In the genomic region with DNA sequence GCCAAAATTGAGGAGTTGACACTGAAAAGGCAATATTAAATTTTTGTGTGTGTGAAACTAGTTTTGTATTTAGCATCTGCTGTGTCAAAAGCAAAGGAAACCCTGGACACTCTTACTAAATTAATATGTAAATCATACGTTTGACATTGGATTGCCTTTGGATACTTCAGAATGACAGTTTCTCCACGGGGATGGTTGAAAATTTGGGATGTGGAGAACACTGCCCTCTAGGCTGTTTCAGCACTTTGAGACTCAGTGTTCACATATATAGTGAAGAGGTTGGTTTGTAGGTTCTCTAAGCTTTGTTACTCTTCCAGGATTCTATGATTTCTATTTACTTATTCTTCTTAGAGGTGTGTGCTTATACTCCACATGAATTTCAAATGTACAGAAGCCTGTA, we compare ENCODE assay signal across 10 cellular contexts. TPM values are rescaled to one million over a fixed set of nuclear protein-coding genes. Genes with fewer than 3 reads are reported as not detected.
DNase-seq lines count a peak whose midpoint lies in the region; ATAC-seq and TF ChIP-seq lines count a peak whose summit lies in the region.
"Had no signal": no experiment of that assay in that cellular context is flagged by ENCODE, and none has a peak within 500 bp of the region (broad histone marks: within the 10 kb centered on the region; RNA-seq: fewer than 3 reads in every experiment).

No MANE protein-coding gene starts in this region.

- H3K27me3 ChIP-seq in fibroblast of lung (ENCODE audit: control insufficient read depth, insufficient read depth, low read length), result peaks cover 5% of the 10 kb centered on the region

- ATAC-seq in left ventricle myocardium superior, result no peak
- ATAC-seq: T-cell had no signal

- intact Hi-C loops in left ventricle myocardium superior (cut with micrococcal nuclease), result loop anchor here (5.0 kb wide), 1 partner anchor 214 kb away; no protein-coding TSS in a partner anchor

- DNase-seq in NCI-H2227 (lab: John Stamatoyannopoulos, UW; ENCODE audit: unreplicated experiment), result peak; percentile 1
- no peak for DNase-seq in NCI-H2227 treated with DMSO at 0.1 percent for 48 hours (lab: John Stamatoyannopoulos, UW)
- DNase-seq in RKO (ENCODE audit: low spot score), result peak; percentile 8
- peak in 1 of 2 donors; percentile 19 for DNase-seq in fibroblast of lung (ENCODE audit: low read depth in 2 of 2)
- peak; percentile 23 for DNase-seq in retina
- DNase-seq in iPS-NIHi11 (ENCODE audit: low spot score), result no peak
- no peak for DNase-seq in left ventricle myocardium superior
- no peak for DNase-seq in CD1c-positive myeloid dendritic cell (ENCODE audit: extremely low spot score)
- DNase-seq: T-cell had no signal

- H3K4me2 ChIP-seq in fibroblast of lung (ENCODE audit: extremely low read depth, insufficient read depth, low read length), result no peak overlapping the region

- H3K9ac ChIP-seq in fibroblast of lung (ENCODE audit: insufficient read depth, low read length), result no peak overlapping the region

- H2AFZ ChIP-seq in fibroblast of lung (ENCODE audit: low read length), result no peak overlapping the region

- no peak overlapping the region for H3K4me3 ChIP-seq in fibroblast of lung (replicated peaks in 1 of 4; ENCODE audit: control extremely low read depth in 1 of 4, insufficient read depth in 1 of 4, low read depth in 3 of 4, low read length in 4 of 4)

- H3K4me1 ChIP-seq in fibroblast of lung (ENCODE audit: control insufficient read depth, extremely low read depth, insufficient read depth, low read length), result no peaks in the 10 kb centered on the region

- no peaks in the 10 kb centered on the region for H3K79me2 ChIP-seq in fibroblast of lung (ENCODE audit: control insufficient read depth, insufficient read depth, low read length)

- H3K36me3 ChIP-seq in fibroblast of lung (ENCODE audit: control insufficient read depth, insufficient read depth, low read length), result no peaks in the 10 kb centered on the region

- H3K27ac ChIP-seq in fibroblast of lung (ENCODE audit: insufficient read depth, low read length), result no peak overlapping the region

- no peaks in the 10 kb centered on the region for H4K20me1 ChIP-seq in fibroblast of lung (ENCODE audit: control insufficient read depth, extremely low read depth, insufficient read depth, low read length)

- TF ChIP-seq CTCF in fibroblast of lung (conservative IDR thresholded peaks at IDR 0.05 in 1 of 2, IDR thresholded peaks at IDR 0.05 in 1 of 2; ENCODE audit: low read depth in 1 of 2, low read length in 2 of 2), result peak; percentile 16 to 60

- no peaks in the 10 kb centered on the region for H3K9me3 ChIP-seq in fibroblast of lung (ENCODE audit: control insufficient read depth, insufficient read depth, low read depth, low read length)

RNA-seq across cellular contexts. Expression of a gene that starts 3.0 kb away (rescaled TPM):
- total RNA-seq in fibroblast of lung, result 1.5 and 1.8 TPM in 2 replicates
- polyA plus RNA-seq in fibroblast of lung, result 0.83 and 2.2 TPM in 2 replicates
- 0.69 and 1.2 TPM in 2 replicates for polyA plus RNA-seq in fibroblast of lung (2012)
- polyA minus RNA-seq in fibroblast of lung (ENCODE audit: low replicate concordance), result 3.1 TPM in 1 of 2 replicates, not detected in the other
- total RNA-seq in left ventricle myocardium superior, result 0.17 TPM
- total RNA-seq: lung microvascular endothelial cell, T-cell had no signal

Comparison
In these comparisons a context has a peak if more than half of its experiments do, and no peak if none do; other contexts are left out.
1. DNase-seq: peak in NCI-H2227 (single experiment), RKO (single experiment) and retina (single experiment); none in NCI-H2227 treated with DMSO at 0.1 percent for 48 hours (single experiment), iPS-NIHi11 (single experiment), left ventricle myocardium superior (single experiment) and CD1c-positive myeloid dendritic cell (single experiment).